Comparison of ENCODE assay signal across 17 cellular contexts in the genomic region with DNA sequence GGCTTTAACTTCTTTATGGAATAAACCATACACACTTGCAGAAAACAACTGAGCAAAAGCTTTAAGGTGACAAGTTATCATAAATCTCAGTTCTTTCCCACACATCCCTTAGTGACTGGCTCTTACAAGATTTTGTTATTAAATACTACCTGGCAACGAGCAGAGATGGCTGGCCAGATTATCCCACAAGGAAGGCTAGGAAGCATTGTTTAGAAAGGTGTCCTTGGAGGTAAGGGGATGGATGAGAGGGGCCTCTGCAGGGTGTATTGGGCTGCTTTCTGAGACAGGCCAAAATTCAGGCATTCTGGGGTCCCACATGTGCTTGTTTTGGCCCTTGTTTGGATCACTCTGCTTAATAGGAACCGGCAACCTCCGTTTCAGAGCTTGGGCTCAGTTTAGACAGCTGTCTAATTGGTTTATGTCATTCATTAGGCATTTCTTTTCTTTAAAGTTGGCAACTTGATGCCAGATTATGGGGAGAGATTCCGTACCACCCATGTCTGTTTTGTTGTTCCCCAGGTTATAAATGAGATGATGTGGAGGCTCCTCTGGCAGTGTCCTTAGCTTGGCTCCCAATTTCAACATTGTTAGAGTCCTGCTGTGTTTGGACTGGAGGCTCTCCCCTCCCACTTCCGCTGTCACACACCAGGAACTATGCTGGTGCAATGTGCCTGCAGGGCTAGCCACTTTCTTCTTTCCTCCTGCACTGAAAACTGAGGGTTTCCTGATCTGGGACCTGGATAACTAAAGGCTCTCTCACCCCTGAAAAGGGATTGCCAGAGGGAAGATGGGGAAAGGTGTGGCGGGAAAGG.
DNase-seq lines count a peak whose midpoint lies in the region; ATAC-seq and TF ChIP-seq lines count a peak whose summit lies in the region.
"Had no signal": no experiment of that assay in that cellular context is flagged by ENCODE, and none has a peak within 500 bp of the region (broad histone marks: within the 10 kb centered on the region; RNA-seq: fewer than 3 reads in every experiment).

No MANE protein-coding gene starts in this region.

- ATAC-seq in mucosa of descending colon: peak; percentile 85
- ATAC-seq: body of pancreas; GM12878; K562; stimulated activated memory B cell treated with anti-CD40 and anti-IgM and Interleukin-4, amounts not matched to agents 10 μg/mL and 1 μg/mL and 100 μg/mL, for 72 hours had no signal

- H3K4me3 ChIP-seq in SK-N-MC: peak overlapping the region; percentile 51
- H3K4me3 ChIP-seq in mucosa of descending colon: no peak overlapping the region
- H3K4me3 ChIP-seq: body of pancreas, GM12878, K562 had no signal

- H3K4me1 ChIP-seq in mucosa of descending colon (ENCODE audit: low read depth): peaks cover 2% of the 10 kb centered on the region
- H3K4me1 ChIP-seq: body of pancreas had no signal

- no peaks in the 10 kb centered on the region for H3K9me3 ChIP-seq in SK-N-MC (ENCODE audit: low read depth, low read length)
- no peaks in the 10 kb centered on the region for H3K9me3 ChIP-seq in mucosa of descending colon
- H3K9me3 ChIP-seq: body of pancreas had no signal

- no peak for TF ChIP-seq CTCF in mucosa of descending colon (IDR thresholded peaks at IDR 0.05)

- DNase-seq in DMS 273 treated with DMSO at 0.1 percent for 48 hours (lab: John Stamatoyannopoulos, UW) (peak; percentile 9), NCI-H146 treated with DMSO at 0.1 percent for 48 hours (lab: John Stamatoyannopoulos, UW; ENCODE audit: unreplicated experiment) (peak; percentile 85), SK-N-MC (ENCODE audit: low read depth, low spot score) (peak; percentile 94), mucosa of descending colon (peak in 1 of 3 donors; percentile 30), NCI-H510A (lab: John Stamatoyannopoulos, UW) (no peak), dedifferentiated amniotic fluid mesenchymal stem cell (ENCODE audit: extremely low spot score) (no peak)
- DNase-seq in stimulated activated CD4-positive, alpha-beta T cell treated with anti-CD3 and anti-CD28 coated beads, Interleukin-4, amount 100 ng/mL, for 4 hours: no peak
- DNase-seq in NK-92 treated with Interleukin-12 subunit alpha and Interleukin-12 subunit beta, amount 100 ng/mL, for 24 hours (lab: John Stamatoyannopoulos, UW): no peak
- DNase-seq: activated CD4-positive, alpha-beta T cell treated with anti-CD3 and anti-CD28 coated beads, Interleukin-2, amount 50 U/mL, for 48 hours; activated gamma-delta T cell treated with Interleukin-2 at 50 U/mL for 16 hours; body of pancreas; effector memory CD4-positive, alpha-beta T cell; RPMI8226; stimulated activated CD4-positive, alpha-beta T cell treated with anti-CD3 and anti-CD28 coated beads, Interleukin-4, amount 100 ng/mL, for 24 hours had no signal

- intact Hi-C loops in mucosa of descending colon (cut with DNase I, micrococcal nuclease): no loop called here

- H3K27ac ChIP-seq in SK-N-MC: peak overlapping the region; percentile 96
- H3K27ac ChIP-seq: body of pancreas had no signal

- H3K36me3 ChIP-seq in SK-N-MC (ENCODE audit: insufficient read depth, low read length) (no peaks in the 10 kb centered on the region), mucosa of descending colon (ENCODE audit: low read depth) (no peaks in the 10 kb centered on the region)

- peak overlapping the region; percentile 60 for H3K9ac ChIP-seq in SK-N-MC (ENCODE audit: insufficient read length)

Comparison
In these comparisons a context has a peak if more than half of its experiments do, and no peak if none do; other contexts are left out.
1. DNase-seq: peak in DMS 273 treated with DMSO at 0.1 percent for 48 hours (single experiment), NCI-H146 treated with DMSO at 0.1 percent for 48 hours (single experiment) and SK-N-MC (single experiment); none in NCI-H510A (single experiment), stimulated activated CD4-positive, alpha-beta T cell treated with anti-CD3 and anti-CD28 coated beads, Interleukin-4, amount 100 ng/mL, for 4 hours (0 of 2), dedifferentiated amniotic fluid mesenchymal stem cell (single experiment) and NK-92 treated with Interleukin-12 subunit alpha and Interleukin-12 subunit beta, amount 100 ng/mL, for 24 hours (single experiment).